24 cellular contexts compared by ENCODE assay signal in the genomic region with DNA sequence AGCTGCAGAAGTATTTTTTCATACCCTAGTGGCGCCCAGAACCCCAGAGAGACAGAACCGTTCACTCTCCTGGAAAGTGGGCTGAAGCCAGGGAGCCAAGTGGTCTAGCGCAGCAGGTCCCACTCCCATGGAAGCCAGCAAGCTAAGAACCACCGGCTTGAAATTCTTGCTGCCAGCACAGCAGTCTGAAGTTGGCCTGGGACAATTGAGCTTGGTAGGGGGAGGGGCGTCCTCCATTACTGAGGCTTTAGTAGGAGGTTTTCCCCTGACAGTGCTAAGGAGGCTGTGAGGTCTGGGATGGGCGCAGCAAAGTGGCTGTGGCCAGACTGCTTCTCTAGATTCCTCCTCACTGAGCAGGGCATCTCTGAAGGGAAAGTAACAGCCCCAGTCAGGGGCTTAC.
"Had no signal": no experiment of that assay in that cellular context is flagged by ENCODE, and none has a peak within 500 bp of the region (broad histone marks: within the 10 kb centered on the region; RNA-seq: fewer than 3 reads in every experiment).

No MANE protein-coding gene starts in this region.

- H3K27me3 ChIP-seq: ascending aorta, cardiac muscle cell, SJSA1 had no signal

- ATAC-seq: activated CD8-positive, alpha-beta memory T cell treated with anti-CD3 and anti-CD28 coated beads, Interleukin-2, amount 10 ng/mL, durations not matched to agents 7 days and 5 days; K562; Panc1 had no signal

- H3K4me1 ChIP-seq: ascending aorta had no signal

- DNase-seq: activated CD4-positive, alpha-beta memory T cell treated with anti-CD3 and anti-CD28 coated beads, Interleukin-2, amount 10 ng/mL, durations not matched to agents 7 days and 5 days; activated CD4-positive, alpha-beta T cell treated with anti-CD3 and anti-CD28 coated beads for 1 hour; activated CD4-positive, alpha-beta T cell treated with anti-CD3 and anti-CD28 coated beads for 48 hours; activated CD4-positive, CD25-positive, alpha-beta regulatory T cell; activated CD8-positive, alpha-beta memory T cell treated with anti-CD3 and anti-CD28 coated beads for 24 hours; activated CD8-positive, alpha-beta memory T cell treated with anti-CD3 and anti-CD28 coated beads, Interleukin-2, amount 10 ng/mL, durations not matched to agents 7 days and 5 days; activated CD8-positive, alpha-beta memory T cell treated with anti-CD3 and anti-CD28 coated beads, Interleukin-2, amount 50 U/mL, for 48 hours; activated effector memory CD4-positive, alpha-beta T cell treated with Interleukin-2 at 50 U/mL for 16 hours; activated naive CD4-positive, alpha-beta T cell treated with Interleukin-2 at 50 U/mL for 16 hours; activated naive CD8-positive, alpha-beta T cell treated with anti-CD3 and anti-CD28 coated beads, Interleukin-2, amount 10 ng/mL, durations not matched to agents 7 days and 5 days; activated T-cell treated with anti-CD3 and anti-CD28 coated beads, Interleukin-2, amount 50 U/mL, for 48 hours; NCI-H1436; NCI-H1694; NCI-H345; SW 1271; T-helper 1 cell; T-helper 2 cell; T-helper 9 cell had no signal

- H3K4me3 ChIP-seq: ascending aorta, cardiac muscle cell, K562, SJSA1 had no signal

- H3K36me3 ChIP-seq: ascending aorta, cardiac muscle cell, SJSA1 had no signal

- H3K9me3 ChIP-seq: ascending aorta, SJSA1 had no signal

- H3K27ac ChIP-seq: cardiac muscle cell, SJSA1, VCaP had no signal
